10 cellular contexts compared by ENCODE assay signal in the genomic region with DNA sequence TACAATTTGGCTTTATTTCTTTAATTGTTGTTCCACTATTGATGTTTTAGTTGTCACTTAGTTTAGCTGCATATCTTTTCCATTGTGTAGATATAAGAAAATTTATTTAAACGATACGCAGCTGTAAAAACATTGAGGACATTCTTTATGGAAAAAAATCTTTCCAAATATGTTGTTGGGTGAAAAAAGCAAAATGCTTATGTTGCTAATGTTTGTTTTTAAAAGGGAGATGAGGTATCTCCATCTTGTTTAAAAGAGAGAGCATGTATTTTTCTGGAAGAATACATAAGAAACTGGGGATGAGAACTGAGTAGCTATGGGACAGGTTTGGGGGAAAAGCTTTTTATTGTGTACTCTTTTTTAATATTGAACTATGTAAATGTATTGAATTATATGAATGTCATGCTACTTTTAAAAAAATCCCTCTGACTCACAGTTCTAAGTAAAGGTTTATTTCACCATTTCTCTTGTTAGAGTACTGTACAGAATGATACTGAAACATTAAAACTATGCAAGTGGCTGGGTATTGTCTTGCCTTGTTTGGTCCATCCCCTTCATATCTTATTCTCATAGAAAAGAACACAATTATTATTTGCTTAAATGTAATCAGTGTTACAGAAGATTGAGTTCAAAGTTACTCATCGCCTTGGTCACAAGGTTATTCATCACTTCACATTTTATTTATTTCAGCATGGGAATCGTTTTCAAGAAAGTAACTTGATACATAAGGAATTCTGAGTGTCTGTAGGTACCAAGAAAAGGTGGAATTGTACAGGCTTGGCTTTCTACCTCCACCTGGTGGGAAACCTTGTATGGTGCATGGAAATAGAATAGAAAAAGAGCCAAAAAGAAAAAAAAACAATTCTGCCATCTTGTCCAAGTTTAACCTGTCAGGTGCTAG.
DNase-seq lines count a peak whose midpoint lies in the region; ATAC-seq, FAIRE-seq and TF ChIP-seq lines count a peak whose summit lies in the region.
"Had no signal": no experiment of that assay in that cellular context is flagged by ENCODE, and none has a peak within 500 bp of the region (broad histone marks: within the 10 kb centered on the region; RNA-seq: fewer than 3 reads in every experiment).

No MANE protein-coding gene starts in this region.

- intact Hi-C loops in pancreas (cut with DNase I) (no loop called here), spleen (cut with DNase I; ENCODE audit: low total_unique reads) (no loop called here), vagina (cut with DNase I) (no loop called here)

- H3K4me1 ChIP-seq in pancreas: peaks cover 0 to 9% (median 5%) of the 10 kb centered on the region in 3 donors
- H3K4me1 ChIP-seq in spleen: no peaks in the 10 kb centered on the region
- peaks cover 8% of the 10 kb centered on the region for H3K4me1 ChIP-seq in vagina

- 62 to 71% methylated on average over 4 of the region's 4 CpGs for WGBS in pancreas, 2 donors
- WGBS in spleen, 5 donors: 88 to 95% (median 92%) methylated on average over 4 of the region's 4 CpGs

- H3K4me3 ChIP-seq in pancreas: no peak overlapping the region
- no peak overlapping the region for H3K4me3 ChIP-seq in spleen
- H3K4me3 ChIP-seq in vagina: no peak overlapping the region

- TF ChIP-seq CTCF in GM12872 (IDR thresholded peaks at IDR 0.05; ENCODE audit: insufficient read depth, low read depth, low read length) (peak; percentile 39; the same call in 2 of the 3 replicates), pancreas (IDR thresholded peaks at IDR 0.05) (peak in 1 of 4 donors; percentile 19), spleen (IDR thresholded peaks at IDR 0.05 in 8 of 11, conservative IDR thresholded peaks at IDR 0.05 in 3 of 11) (peak in 4 of 11 experiments; percentile 9 to 23 (median 16)), vagina (IDR thresholded peaks at IDR 0.05) (no peak)

- H3K9me3 ChIP-seq in pancreas: no peaks in the 10 kb centered on the region
- peaks cover 0 to 15% (median 12%) of the 10 kb centered on the region in 8 donors for H3K9me3 ChIP-seq in spleen
- no peaks in the 10 kb centered on the region for H3K9me3 ChIP-seq in vagina

- peak in 3 of 4 donors; percentile 43 to 66 (median 55) for ATAC-seq in pancreas
- ATAC-seq in GM18867 (IDR thresholded peaks at IDR 0.05; ENCODE audit: unreplicated experiment): no peak
- ATAC-seq: naive thymus-derived CD8-positive, alpha-beta T cell had no signal

- FAIRE-seq in pancreas (lab: Jason Lieb, UNC): peak; percentile 17

- no peak for TF ChIP-seq POLR2A in spleen (IDR thresholded peaks at IDR 0.05)
- no peak for TF ChIP-seq POLR2A in vagina (IDR thresholded peaks at IDR 0.05)

- H3K27ac ChIP-seq in pancreas (no peak overlapping the region), spleen (no peak overlapping the region), vagina (no peak overlapping the region)

- H3K27me3 ChIP-seq in pancreas: no peaks in the 10 kb centered on the region
- no peaks in the 10 kb centered on the region for H3K27me3 ChIP-seq in spleen (replicated peaks in 1 of 7)
- no peaks in the 10 kb centered on the region for H3K27me3 ChIP-seq in vagina

- DNase-seq in NCI-H146 treated with DMSO at 0.1 percent for 48 hours (lab: John Stamatoyannopoulos, UW; ENCODE audit: unreplicated experiment): peak; percentile 35
- DNase-seq in dedifferentiated amniotic fluid mesenchymal stem cell (ENCODE audit: extremely low spot score): peak; percentile 30
- no peak for DNase-seq in pancreas
- no peak for DNase-seq in spleen
- no peak for DNase-seq in 8988T
- DNase-seq in vagina (ENCODE audit: extremely low spot score in 2 of 2): no peak
- DNase-seq: activated naive CD4-positive, alpha-beta T cell treated with Interleukin-2 at 50 U/mL for 16 hours had no signal

- no peaks in the 10 kb centered on the region for H3K36me3 ChIP-seq in pancreas
- peaks cover 0 to 88% (median 20%) of the 10 kb centered on the region in 6 donors for H3K36me3 ChIP-seq in spleen
- H3K36me3 ChIP-seq in vagina: peaks cover 0 to 24% of the 10 kb centered on the region in 2 donors

Comparison
In these comparisons a context has a peak if more than half of its experiments do, and no peak if none do; other contexts are left out.
1. DNase-seq: peak in NCI-H146 treated with DMSO at 0.1 percent for 48 hours (single experiment) and dedifferentiated amniotic fluid mesenchymal stem cell (single experiment); none in pancreas (0 of 6), spleen (single experiment), 8988T (single experiment) and vagina (0 of 2).